In genomic region chr11:2779981-2780849, GRCh38 we compare ENCODE assay signal across 14 cellular contexts.
DNase-seq lines count a peak whose midpoint lies in the region; ATAC-seq lines count a peak whose summit lies in the region.
"Had no signal": no experiment of that assay in that cellular context is flagged by ENCODE, and none has a peak within 500 bp of the region (broad histone marks: within the 10 kb centered on the region; RNA-seq: fewer than 3 reads in every experiment).

No MANE protein-coding gene starts in this region.

- H3K27me3 ChIP-seq in esophagus (ENCODE audit: control insufficient read depth in 1 of 2, insufficient read depth in 2 of 2, low read length in 2 of 2) (no peaks in the 10 kb centered on the region), neuronal stem cell (ENCODE audit: control insufficient read depth in 3 of 3, insufficient read depth in 3 of 3, low read depth in 1 of 3, low read length in 3 of 3) (peaks cover 0 to 34% (median 0%) of the 10 kb centered on the region in 3 experiments)

- no peak overlapping the region for H4K8ac ChIP-seq in neuronal stem cell (ENCODE audit: low read depth, low read length)

- no peak for ATAC-seq in activated naive CD8-positive, alpha-beta T cell treated with anti-CD3 and anti-CD28 coated beads, Interleukin-2, amount 10 ng/mL, durations not matched to agents 7 days and 5 days (ENCODE audit: low read depth)
- no peak for ATAC-seq in activated naive CD8-positive, alpha-beta T cell treated with anti-CD3 and anti-CD28 coated beads, Interleukin-2, amount 50 U/mL, for 24 hours
- ATAC-seq in HG02973 (IDR thresholded peaks at IDR 0.05; ENCODE audit: unreplicated experiment) (no peak), GM19397 (IDR thresholded peaks at IDR 0.05; ENCODE audit: unreplicated experiment) (no peak)
- ATAC-seq: GM23338 had no signal

- H3K18ac ChIP-seq in neuronal stem cell (ENCODE audit: low read length), result peak overlapping the region; percentile 84

- H2AK5ac ChIP-seq in neuronal stem cell (ENCODE audit: low read depth, low read length), result peak overlapping the region; percentile 69

- peak; percentile 24 for DNase-seq in activated naive CD8-positive, alpha-beta T cell treated with anti-CD3 and anti-CD28 coated beads, Interleukin-2, amount 10 ng/mL, durations not matched to agents 7 days and 5 days
- DNase-seq in activated naive CD8-positive, alpha-beta T cell treated with anti-CD3 and anti-CD28 coated beads, Interleukin-2, amount 50 U/mL, for 24 hours, result no peak
- no peak for DNase-seq in neuronal stem cell (ENCODE audit: low spot score)
- no peak for DNase-seq in AG20443 (ENCODE audit: low spot score)
- DNase-seq: AML-193, midbrain, NCI-H2171 treated with DMSO at 0.1 percent for 48 hours had no signal

- H3K27ac Mint-ChIP-seq in activated naive CD8-positive, alpha-beta T cell treated with anti-CD3 and anti-CD28 coated beads, Interleukin-2, amount 10 ng/mL, durations not matched to agents 7 days and 5 days, result no peak overlapping the region
- H3K27ac Mint-ChIP-seq in activated naive CD8-positive, alpha-beta T cell treated with anti-CD3 and anti-CD28 coated beads, Interleukin-2, amount 50 U/mL, for 24 hours, result no peak overlapping the region
- H3K27ac Mint-ChIP-seq: activated T-helper 2 cell treated with anti-CD3 and anti-CD28 coated beads, Interferon-gamma antibody, Interleukin-2, Interleukin-4, amounts not matched to agents 10 μg/mL and 5 μg/mL and 100 μg/mL, durations not matched to agents 14 hours and 24 hours and 36 hours; GM23338 had no signal

- H2AFZ ChIP-seq in neuronal stem cell (ENCODE audit: low read length), result peak overlapping the region; percentile 88
- H2AFZ ChIP-seq: GM23338 had no signal

- H2BK5ac ChIP-seq in neuronal stem cell (ENCODE audit: low read length), result no peak overlapping the region

- H3K36me3 ChIP-seq in esophagus (ENCODE audit: control insufficient read depth in 2 of 2, insufficient read depth in 2 of 2, low read length in 1 of 2), result no peaks in the 10 kb centered on the region
- no peaks in the 10 kb centered on the region for H3K36me3 ChIP-seq in neuronal stem cell (replicated peaks in 1 of 2; ENCODE audit: control insufficient read depth in 2 of 2, insufficient read depth in 2 of 2, low read length in 2 of 2)
- no peaks in the 10 kb centered on the region for H3K36me3 ChIP-seq in urinary bladder (ENCODE audit: insufficient read depth)

- peak overlapping the region; percentile 23 for H2BK15ac ChIP-seq in neuronal stem cell (ENCODE audit: low read length)

- POLR2A ChIA-PET in activated naive CD8-positive, alpha-beta T cell treated with anti-CD3 and anti-CD28 coated beads, Interleukin-2, amount 10 ng/mL, durations not matched to agents 7 days and 5 days (lab: Charles Lee), result no interaction called here

- no peak overlapping the region for H3K9ac ChIP-seq in neuronal stem cell (ENCODE audit: low read depth, low read length, poor library complexity)

- no peak overlapping the region for H3K4me3 Mint-ChIP-seq in activated naive CD8-positive, alpha-beta T cell treated with anti-CD3 and anti-CD28 coated beads, Interleukin-2, amount 10 ng/mL, durations not matched to agents 7 days and 5 days
- no peak overlapping the region for H3K4me3 Mint-ChIP-seq in activated naive CD8-positive, alpha-beta T cell treated with anti-CD3 and anti-CD28 coated beads, Interleukin-2, amount 50 U/mL, for 24 hours
- H3K4me3 Mint-ChIP-seq: GM23338 had no signal

- peaks cover 3 to 19% of the 10 kb centered on the region in 2 donors for H3K4me1 ChIP-seq in esophagus (ENCODE audit: control insufficient read depth in 2 of 2, insufficient read depth in 2 of 2, low read length in 1 of 2)
- H3K4me1 ChIP-seq in neuronal stem cell (ENCODE audit: control insufficient read depth in 2 of 2, insufficient read depth in 1 of 2, low read depth in 1 of 2, low read length in 2 of 2), result peaks cover 9 to 21% of the 10 kb centered on the region in 2 donors
- no peaks in the 10 kb centered on the region for H3K4me1 ChIP-seq in urinary bladder (ENCODE audit: insufficient read depth)

- WGBS in esophagus, 2 donors, result 56 to 67% methylated on average over 23 of the region's 23 CpGs
- no CpG with 5 or more reads among the region's 23 CpGs for WGBS in neuronal stem cell (ENCODE audit: extremely low coverage in 2 of 2, insufficient read length in 2 of 2, insufficient replicate concordance in 1 of 2), 2 donors
- WGBS in urinary bladder, result 57% methylated on average over 23 of the region's 23 CpGs

- H3K23ac ChIP-seq in neuronal stem cell (ENCODE audit: low read depth, low read length, poor library complexity), result no peak overlapping the region

- peak overlapping the region; percentile 12 for H3K14ac ChIP-seq in neuronal stem cell (ENCODE audit: low read length)

- H3K27me3 Mint-ChIP-seq in activated naive CD8-positive, alpha-beta T cell treated with anti-CD3 and anti-CD28 coated beads, Interleukin-2, amount 10 ng/mL, durations not matched to agents 7 days and 5 days, result peaks cover 5% of the 10 kb centered on the region
- H3K27me3 Mint-ChIP-seq in activated naive CD8-positive, alpha-beta T cell treated with anti-CD3 and anti-CD28 coated beads, Interleukin-2, amount 50 U/mL, for 24 hours, result no peaks in the 10 kb centered on the region

- H3K9me3 Mint-ChIP-seq in activated naive CD8-positive, alpha-beta T cell treated with anti-CD3 and anti-CD28 coated beads, Interleukin-2, amount 10 ng/mL, durations not matched to agents 7 days and 5 days, result no peaks in the 10 kb centered on the region
- no peaks in the 10 kb centered on the region for H3K9me3 Mint-ChIP-seq in activated naive CD8-positive, alpha-beta T cell treated with anti-CD3 and anti-CD28 coated beads, Interleukin-2, amount 50 U/mL, for 24 hours
- H3K9me3 Mint-ChIP-seq: activated T-helper 2 cell treated with anti-CD3 and anti-CD28 coated beads, Interferon-gamma antibody, Interleukin-2, Interleukin-4, amounts not matched to agents 10 μg/mL and 5 μg/mL and 100 μg/mL, durations not matched to agents 14 hours and 24 hours and 36 hours; GM23338 had no signal

- no peak overlapping the region for H3K4me2 ChIP-seq in neuronal stem cell (ENCODE audit: insufficient read depth, low read length, poor library complexity, severe bottlenecking)
- H3K4me2 ChIP-seq: GM23338 had no signal

- H2BK120ac ChIP-seq in neuronal stem cell (ENCODE audit: low read depth, low read length), result no peak overlapping the region

- H3K27ac ChIP-seq in esophagus (ENCODE audit: low read depth in 2 of 2, low read length in 1 of 2) (peak overlapping the region; percentile 49 to 93), neuronal stem cell (replicated peaks; ENCODE audit: low read length) (no peak overlapping the region), urinary bladder (ENCODE audit: low read depth) (peak overlapping the region; percentile 56)

- H4K91ac ChIP-seq in neuronal stem cell (ENCODE audit: low read depth, low read length, poor library complexity), result no peak overlapping the region

- H3K4me1 Mint-ChIP-seq in activated naive CD8-positive, alpha-beta T cell treated with anti-CD3 and anti-CD28 coated beads, Interleukin-2, amount 10 ng/mL, durations not matched to agents 7 days and 5 days, result no peaks in the 10 kb centered on the region
- peaks cover 8% of the 10 kb centered on the region for H3K4me1 Mint-ChIP-seq in activated naive CD8-positive, alpha-beta T cell treated with anti-CD3 and anti-CD28 coated beads, Interleukin-2, amount 50 U/mL, for 24 hours

- H3K4ac ChIP-seq in neuronal stem cell (ENCODE audit: low read length), result no peak overlapping the region

- H3K79me1 ChIP-seq in neuronal stem cell (ENCODE audit: low read depth, low read length), result no peaks in the 10 kb centered on the region

- H3K4me3 ChIP-seq in esophagus (ENCODE audit: low read depth in 1 of 2, low read length in 2 of 2), result no peak overlapping the region
- no peak overlapping the region for H3K4me3 ChIP-seq in neuronal stem cell (ENCODE audit: low read length in 2 of 2)
- H3K4me3 ChIP-seq in urinary bladder (ENCODE audit: low read depth, low read length), result no peak overlapping the region
- H3K4me3 ChIP-seq: GM12878, GM23338 had no signal

- peaks cover 0 to 2% of the 10 kb centered on the region in 2 donors for H3K9me3 ChIP-seq in esophagus (ENCODE audit: control insufficient read depth in 2 of 2, insufficient read depth in 1 of 2, low read depth in 1 of 2, low read length in 1 of 2)
- no peaks in the 10 kb centered on the region for H3K9me3 ChIP-seq in neuronal stem cell (replicated peaks in 1 of 2; ENCODE audit: control insufficient read depth in 2 of 2, insufficient read depth in 1 of 2, low read depth in 1 of 2, low read length in 2 of 2)

- no peaks in the 10 kb centered on the region for H3K36me3 Mint-ChIP-seq in activated naive CD8-positive, alpha-beta T cell treated with anti-CD3 and anti-CD28 coated beads, Interleukin-2, amount 10 ng/mL, durations not matched to agents 7 days and 5 days
- H3K36me3 Mint-ChIP-seq in activated naive CD8-positive, alpha-beta T cell treated with anti-CD3 and anti-CD28 coated beads, Interleukin-2, amount 50 U/mL, for 24 hours (ENCODE audit: low read depth), result no peaks in the 10 kb centered on the region

- no peak overlapping the region for H2BK12ac ChIP-seq in neuronal stem cell (ENCODE audit: low read length)
